Comparison of ENCODE assay signal across 1 cellular context in genomic region chr13:33518442-33518841, GRCh38.
TF ChIP-seq lines count a peak whose summit lies in the region.

No MANE protein-coding gene starts in this region.

TF ChIP-seq in IMR-90, 13 proteins besides CTCF, POLR2A, EP300 and RAD21:
- TF ChIP-seq CEBPB (IDR thresholded peaks at IDR 0.05; ENCODE audit: low read depth, low read length): no peak
